Comparison of ENCODE assay signal across 8 cellular contexts in genomic region chr18:23812566-23813440, GRCh38.
DNase-seq lines count a peak whose midpoint lies in the region; ATAC-seq and TF ChIP-seq lines count a peak whose summit lies in the region.

No MANE protein-coding gene starts in this region.

- H3K9ac ChIP-seq in mesendoderm (ENCODE audit: low read length) = no peak overlapping the region

- no peak overlapping the region for H3K4ac ChIP-seq in mesendoderm (ENCODE audit: low read depth, low read length)

- no peaks in the 10 kb centered on the region for H3K27me3 ChIP-seq in breast epithelium
- no peaks in the 10 kb centered on the region for H3K27me3 ChIP-seq in mesendoderm (ENCODE audit: insufficient read depth, low read length, poor library complexity)

- no peak overlapping the region for H3K27ac Mint-ChIP-seq in activated CD8-positive, alpha-beta T cell treated with anti-CD3 and anti-CD28 coated beads for 36 hours
- H3K27ac Mint-ChIP-seq in activated CD8-positive, alpha-beta T cell treated with anti-CD3 and anti-CD28 coated beads, Interleukin-2, amount 10 ng/mL, durations not matched to agents 7 days and 5 days = no peak overlapping the region

- H2BK15ac ChIP-seq in mesendoderm (replicated peaks; ENCODE audit: low read depth) = no peak overlapping the region

- POLR2A ChIA-PET in activated CD8-positive, alpha-beta T cell treated with anti-CD3 and anti-CD28 coated beads for 36 hours (lab: Charles Lee) = no interaction called here
- POLR2A ChIA-PET in activated CD8-positive, alpha-beta T cell treated with anti-CD3 and anti-CD28 coated beads, Interleukin-2, amount 10 ng/mL, durations not matched to agents 7 days and 5 days (lab: Charles Lee) = no interaction called here

- no peak overlapping the region for H4K5ac ChIP-seq in mesendoderm (ENCODE audit: low read length)

- H3K27me3 Mint-ChIP-seq in activated CD8-positive, alpha-beta T cell treated with anti-CD3 and anti-CD28 coated beads for 36 hours = no peaks in the 10 kb centered on the region
- H3K27me3 Mint-ChIP-seq in activated CD8-positive, alpha-beta T cell treated with anti-CD3 and anti-CD28 coated beads, Interleukin-2, amount 10 ng/mL, durations not matched to agents 7 days and 5 days (ENCODE audit: low read depth) = peaks cover 20% of the 10 kb centered on the region

- H3K36me3 Mint-ChIP-seq in activated CD8-positive, alpha-beta T cell treated with anti-CD3 and anti-CD28 coated beads for 36 hours (ENCODE audit: low read depth) = no peaks in the 10 kb centered on the region
- no peaks in the 10 kb centered on the region for H3K36me3 Mint-ChIP-seq in activated CD8-positive, alpha-beta T cell treated with anti-CD3 and anti-CD28 coated beads, Interleukin-2, amount 10 ng/mL, durations not matched to agents 7 days and 5 days (ENCODE audit: low read depth)

- H3K4me2 ChIP-seq in mesendoderm (ENCODE audit: low read length) = no peak overlapping the region

- TF ChIP-seq POLR2A in breast epithelium (IDR thresholded peaks at IDR 0.05) = no peak

- H3K4me1 Mint-ChIP-seq in activated CD8-positive, alpha-beta T cell treated with anti-CD3 and anti-CD28 coated beads for 36 hours (ENCODE audit: low read depth) = peaks cover 25% of the 10 kb centered on the region
- peaks cover 34% of the 10 kb centered on the region for H3K4me1 Mint-ChIP-seq in activated CD8-positive, alpha-beta T cell treated with anti-CD3 and anti-CD28 coated beads, Interleukin-2, amount 10 ng/mL, durations not matched to agents 7 days and 5 days (ENCODE audit: low read depth)

- intact Hi-C loops in activated CD8-positive, alpha-beta T cell treated with anti-CD3 and anti-CD28 coated beads for 36 hours (cut with micrococcal nuclease) = loop anchor here (5.0 kb wide), 1 partner anchor 191 kb away; no protein-coding TSS in a partner anchor
- intact Hi-C loops in breast epithelium (cut with DNase I; ENCODE audit: low total_unique reads) = no loop called here

- no peak overlapping the region for H2AK5ac ChIP-seq in mesendoderm (ENCODE audit: low read length)

- no peaks in the 10 kb centered on the region for H3K79me2 ChIP-seq in mesendoderm (ENCODE audit: control insufficient read depth, insufficient read depth, low read length)

- peak; percentile 72 for TF ChIP-seq CTCF in activated CD8-positive, alpha-beta T cell treated with anti-CD3 and anti-CD28 coated beads for 36 hours (IDR thresholded peaks at IDR 0.05)
- TF ChIP-seq CTCF in breast epithelium (IDR thresholded peaks at IDR 0.05) = peak; percentile 17 to 68 (median 66)

- no peak overlapping the region for H4K8ac ChIP-seq in mesendoderm (ENCODE audit: low read depth, low read length)

- no peak overlapping the region for H3K56ac ChIP-seq in mesendoderm (ENCODE audit: low read length)

- no peaks in the 10 kb centered on the region for H3K79me1 ChIP-seq in mesendoderm (ENCODE audit: low read length)

- no peak overlapping the region for H3K18ac ChIP-seq in mesendoderm (ENCODE audit: low read length)

- no peak for DNase-seq in activated CD8-positive, alpha-beta T cell treated with anti-CD3 and anti-CD28 coated beads for 36 hours
- no peak for DNase-seq in activated CD8-positive, alpha-beta T cell treated with anti-CD3 and anti-CD28 coated beads, Interleukin-2, amount 10 ng/mL, durations not matched to agents 7 days and 5 days
- DNase-seq in NCI-H2227 treated with DMSO at 0.1 percent for 48 hours (lab: John Stamatoyannopoulos, UW) = peak; percentile 27
- no peak for DNase-seq in breast epithelium (ENCODE audit: low spot score in 2 of 2)
- DNase-seq in mesendoderm = peak; percentile 23
- no peak for DNase-seq in amygdala (lab: John Stamatoyannopoulos, UW)

- ATAC-seq in activated CD8-positive, alpha-beta T cell treated with anti-CD3 and anti-CD28 coated beads for 36 hours = no peak
- ATAC-seq in activated CD8-positive, alpha-beta T cell treated with anti-CD3 and anti-CD28 coated beads, Interleukin-2, amount 10 ng/mL, durations not matched to agents 7 days and 5 days = no peak
- ATAC-seq in GM19395 (IDR thresholded peaks at IDR 0.05; ENCODE audit: unreplicated experiment) = no peak
- no peak for ATAC-seq in GM19023 (IDR thresholded peaks at IDR 0.05; ENCODE audit: unreplicated experiment)

- no peak overlapping the region for H2BK5ac ChIP-seq in mesendoderm (ENCODE audit: low read length)

- H3K9me3 Mint-ChIP-seq in activated CD8-positive, alpha-beta T cell treated with anti-CD3 and anti-CD28 coated beads for 36 hours = no peaks in the 10 kb centered on the region
- no peaks in the 10 kb centered on the region for H3K9me3 Mint-ChIP-seq in activated CD8-positive, alpha-beta T cell treated with anti-CD3 and anti-CD28 coated beads, Interleukin-2, amount 10 ng/mL, durations not matched to agents 7 days and 5 days (ENCODE audit: insufficient read depth)

- no peaks in the 10 kb centered on the region for H3K9me3 ChIP-seq in breast epithelium

- H2BK120ac ChIP-seq in mesendoderm (ENCODE audit: low read depth, low read length) = no peak overlapping the region

- CTCF ChIA-PET in activated CD8-positive, alpha-beta T cell treated with anti-CD3 and anti-CD28 coated beads for 36 hours (lab: Charles Lee) = interaction anchor here (0.6 to 2.7 kb wide), 14 partner anchors 8 to 316 kb away, joined by 3 to 10 read pairs (median 4); no protein-coding TSS in a partner anchor
- CTCF ChIA-PET in activated CD8-positive, alpha-beta T cell treated with anti-CD3 and anti-CD28 coated beads, Interleukin-2, amount 10 ng/mL, durations not matched to agents 7 days and 5 days (lab: Charles Lee) = interaction anchor here (1.1 to 2.5 kb wide), 9 partner anchors 8 to 314 kb away, joined by 4 to 20 read pairs (median 5); no protein-coding TSS in a partner anchor

- WGBS in mesendoderm (ENCODE audit: extremely low coverage, insufficient coverage, low lambda C conversion rate) = no CpG with 5 or more reads among the region's 4 CpGs

- H3K36me3 ChIP-seq in breast epithelium = no peaks in the 10 kb centered on the region
- no peaks in the 10 kb centered on the region for H3K36me3 ChIP-seq in mesendoderm (ENCODE audit: control insufficient read depth, insufficient read depth, low read length)

- H3K4me3 ChIP-seq in breast epithelium (no peak overlapping the region), mesendoderm (ENCODE audit: low read length) (no peak overlapping the region)

- H3K4me3 Mint-ChIP-seq in activated CD8-positive, alpha-beta T cell treated with anti-CD3 and anti-CD28 coated beads for 36 hours = no peak overlapping the region
- no peak overlapping the region for H3K4me3 Mint-ChIP-seq in activated CD8-positive, alpha-beta T cell treated with anti-CD3 and anti-CD28 coated beads, Interleukin-2, amount 10 ng/mL, durations not matched to agents 7 days and 5 days

- no peaks in the 10 kb centered on the region for H3K4me1 ChIP-seq in breast epithelium
- H3K4me1 ChIP-seq in mesendoderm (ENCODE audit: control insufficient read depth, low read depth, low read length) = no peaks in the 10 kb centered on the region

- H3K23ac ChIP-seq in mesendoderm (ENCODE audit: low read length) = no peak overlapping the region

- H3K27ac ChIP-seq in breast epithelium (no peak overlapping the region), mesendoderm (ENCODE audit: low read depth, low read length) (no peak overlapping the region)

Comparison
In these comparisons a context has a peak if more than half of its experiments do, and no peak if none do; other contexts are left out.
1. DNase-seq: peak in NCI-H2227 treated with DMSO at 0.1 percent for 48 hours (single experiment) and mesendoderm (single experiment); none in activated CD8-positive, alpha-beta T cell treated with anti-CD3 and anti-CD28 coated beads for 36 hours (single experiment), activated CD8-positive, alpha-beta T cell treated with anti-CD3 and anti-CD28 coated beads, Interleukin-2, amount 10 ng/mL, durations not matched to agents 7 days and 5 days (single experiment), breast epithelium (0 of 2) and amygdala (0 of 56).